Comparison of ENCODE assay signal across 1 cellular context in the genomic region with DNA sequence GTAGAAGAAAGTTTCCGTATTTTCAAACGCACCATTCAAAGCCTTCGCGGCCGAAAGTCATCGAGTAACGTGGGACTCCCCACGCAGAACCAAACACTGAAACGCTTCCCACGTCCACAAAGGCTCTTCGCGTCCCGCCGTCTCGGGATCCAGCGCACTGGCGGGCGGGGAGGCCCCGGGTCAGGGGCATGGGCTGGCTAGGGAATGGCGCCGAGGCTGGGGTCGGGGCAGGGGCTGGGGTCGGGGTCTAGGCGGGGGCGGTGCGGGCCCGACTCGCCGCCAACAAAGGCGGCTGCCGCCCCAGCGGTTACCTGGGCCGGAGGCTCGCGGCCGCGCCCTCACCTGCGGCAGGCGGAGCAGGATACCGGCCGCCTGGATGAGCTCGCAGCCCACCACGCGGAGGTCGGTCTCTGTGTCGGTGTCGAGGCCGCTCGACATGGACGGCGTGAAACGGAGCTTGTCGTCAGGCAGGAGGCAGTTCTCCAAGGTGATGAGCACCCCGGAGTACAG.
TF ChIP-seq lines count a peak whose summit lies in the region.

No MANE protein-coding gene starts in this region.

TF ChIP-seq in K562, 482 proteins besides CTCF, POLR2A, EP300 and RAD21:
- TF ChIP-seq, protein P1, sequence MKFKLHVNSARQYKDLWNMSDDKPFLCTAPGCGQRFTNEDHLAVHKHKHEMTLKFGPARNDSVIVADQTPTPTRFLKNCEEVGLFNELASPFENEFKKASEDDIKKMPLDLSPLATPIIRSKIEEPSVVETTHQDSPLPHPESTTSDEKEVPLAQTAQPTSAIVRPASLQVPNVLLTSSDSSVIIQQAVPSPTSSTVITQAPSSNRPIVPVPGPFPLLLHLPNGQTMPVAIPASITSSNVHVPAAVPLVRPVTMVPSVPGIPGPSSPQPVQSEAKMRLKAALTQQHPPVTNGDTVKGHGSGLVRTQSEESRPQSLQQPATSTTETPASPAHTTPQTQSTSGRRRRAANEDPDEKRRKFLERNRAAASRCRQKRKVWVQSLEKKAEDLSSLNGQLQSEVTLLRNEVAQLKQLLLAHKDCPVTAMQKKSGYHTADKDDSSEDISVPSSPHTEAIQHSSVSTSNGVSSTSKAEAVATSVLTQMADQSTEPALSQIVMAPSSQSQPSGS (CRISPR knock-in tag; IDR thresholded peaks at IDR 0.05) = peak; percentile 46; the same call in 1 of the 2 replicates
- TF ChIP-seq HOMEZ (CRISPR knock-in tag; IDR thresholded peaks at IDR 0.05) (0 out of 2 replicates have a peak, but pooled peaks have one; percentile 37), ZNF133 (CRISPR knock-in tag; IDR thresholded peaks at IDR 0.05) (peak; percentile 81; the same call in 1 of the 2 replicates), POLR2AphosphoS2 (IDR thresholded peaks at IDR 0.05; ENCODE audit: low read length) (no peak), NR4A1 (CRISPR knock-in tag; IDR thresholded peaks at IDR 0.05) (peak; percentile 71; the same call in 1 of the 2 replicates), NR4A1 (tag; IDR thresholded peaks at IDR 0.05) (no peak), ZNF561 (CRISPR knock-in tag; conservative IDR thresholded peaks at IDR 0.05) (0 out of 2 replicates have a peak, but pooled peaks have one; percentile 21), SIN3A (IDR thresholded peaks at IDR 0.05; ENCODE audit: borderline replicate concordance in 2 of 2, control insufficient read depth in 1 of 2, low read depth in 2 of 2, low read length in 2 of 2) (0 out of 4 replicates have a peak, but pooled peaks of 1 of the 2 experiments have one; percentile 64), GABPB1 (CRISPR knock-in tag; IDR thresholded peaks at IDR 0.05) (no peak), E2F4 (CRISPR knock-in tag; IDR thresholded peaks at IDR 0.05; ENCODE audit: low read depth) (0 out of 2 replicates have a peak, but pooled peaks have one; percentile 27), SRF (CRISPR knock-in tag; IDR thresholded peaks at IDR 0.05) (0 out of 4 replicates have a peak, but pooled peaks of 1 of the 2 experiments have one; percentile 51), L3MBTL2 (IDR thresholded peaks at IDR 0.05) (no peak), HMGXB4 (CRISPR knock-in tag; IDR thresholded peaks at IDR 0.05) (no peak), FOXA3 (CRISPR knock-in tag; conservative IDR thresholded peaks at IDR 0.05 in 1 of 2, IDR thresholded peaks at IDR 0.05 in 1 of 2) (peak in 1 of 2 experiments; percentile 45; a peak in 1 of 4 replicates), CHAMP1 (IDR thresholded peaks at IDR 0.05) (no peak), KAT7 (CRISPR knock-in tag; IDR thresholded peaks at IDR 0.05; ENCODE audit: borderline replicate concordance) (peak; percentile 68; the same call in 1 of the 2 replicates), ZBTB17 (CRISPR knock-in tag; IDR thresholded peaks at IDR 0.05) (peak; percentile 50; the same call in 1 of the 2 replicates), ELK1 (CRISPR knock-in tag; IDR thresholded peaks at IDR 0.05) (peak; percentile 82; the same call in 1 of the 2 replicates), SMAD3 (CRISPR knock-in tag; conservative IDR thresholded peaks at IDR 0.05) (no peak), TGIF2 (CRISPR knock-in tag; IDR thresholded peaks at IDR 0.05) (0 out of 2 replicates have a peak, but pooled peaks have one; percentile 38), NCOR1 (IDR thresholded peaks at IDR 0.05) (no peak), ZNF583 (CRISPR knock-in tag; IDR thresholded peaks at IDR 0.05) (no peak), ZNF282 (CRISPR knock-in tag; IDR thresholded peaks at IDR 0.05) (0 out of 2 replicates have a peak, but pooled peaks have one; percentile 84), CHD1 (IDR thresholded peaks at IDR 0.05; ENCODE audit: low read length) (peak; percentile 93), SMC3 (conservative IDR thresholded peaks at IDR 0.05; ENCODE audit: insufficient read depth, low read depth, low read length) (no peak), JUN (IDR thresholded peaks at IDR 0.05; ENCODE audit: borderline replicate concordance, low read depth, low read length) (no peak), JUN (CRISPR knock-in tag; IDR thresholded peaks at IDR 0.05; ENCODE audit: borderline replicate concordance) (0 out of 2 replicates have a peak, but pooled peaks have one; percentile 64)
- TF ChIP-seq, protein P2, sequence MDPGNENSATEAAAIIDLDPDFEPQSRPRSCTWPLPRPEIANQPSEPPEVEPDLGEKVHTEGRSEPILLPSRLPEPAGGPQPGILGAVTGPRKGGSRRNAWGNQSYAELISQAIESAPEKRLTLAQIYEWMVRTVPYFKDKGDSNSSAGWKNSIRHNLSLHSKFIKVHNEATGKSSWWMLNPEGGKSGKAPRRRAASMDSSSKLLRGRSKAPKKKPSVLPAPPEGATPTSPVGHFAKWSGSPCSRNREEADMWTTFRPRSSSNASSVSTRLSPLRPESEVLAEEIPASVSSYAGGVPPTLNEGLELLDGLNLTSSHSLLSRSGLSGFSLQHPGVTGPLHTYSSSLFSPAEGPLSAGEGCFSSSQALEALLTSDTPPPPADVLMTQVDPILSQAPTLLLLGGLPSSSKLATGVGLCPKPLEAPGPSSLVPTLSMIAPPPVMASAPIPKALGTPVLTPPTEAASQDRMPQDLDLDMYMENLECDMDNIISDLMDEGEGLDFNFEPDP (CRISPR knock-in tag; IDR thresholded peaks at IDR 0.05) = peak; percentile 83; the same call in 1 of the 2 replicates
- TF ChIP-seq, protein P3, sequence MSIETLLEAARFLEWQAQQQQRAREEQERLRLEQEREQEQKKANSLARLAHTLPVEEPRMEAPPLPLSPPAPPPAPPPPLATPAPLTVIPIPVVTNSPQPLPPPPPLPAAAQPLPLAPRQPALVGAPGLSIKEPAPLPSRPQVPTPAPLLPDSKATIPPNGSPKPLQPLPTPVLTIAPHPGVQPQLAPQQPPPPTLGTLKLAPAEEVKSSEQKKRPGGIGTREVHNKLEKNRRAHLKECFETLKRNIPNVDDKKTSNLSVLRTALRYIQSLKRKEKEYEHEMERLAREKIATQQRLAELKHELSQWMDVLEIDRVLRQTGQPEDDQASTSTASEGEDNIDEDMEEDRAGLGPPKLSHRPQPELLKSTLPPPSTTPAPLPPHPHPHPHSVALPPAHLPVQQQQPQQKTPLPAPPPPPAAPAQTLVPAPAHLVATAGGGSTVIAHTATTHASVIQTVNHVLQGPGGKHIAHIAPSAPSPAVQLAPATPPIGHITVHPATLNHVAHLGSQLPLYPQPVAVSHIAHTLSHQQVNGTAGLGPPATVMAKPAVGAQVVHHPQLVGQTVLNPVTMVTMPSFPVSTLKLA (conservative IDR thresholded peaks at IDR 0.05) = no peak
- TF ChIP-seq, protein P4, sequence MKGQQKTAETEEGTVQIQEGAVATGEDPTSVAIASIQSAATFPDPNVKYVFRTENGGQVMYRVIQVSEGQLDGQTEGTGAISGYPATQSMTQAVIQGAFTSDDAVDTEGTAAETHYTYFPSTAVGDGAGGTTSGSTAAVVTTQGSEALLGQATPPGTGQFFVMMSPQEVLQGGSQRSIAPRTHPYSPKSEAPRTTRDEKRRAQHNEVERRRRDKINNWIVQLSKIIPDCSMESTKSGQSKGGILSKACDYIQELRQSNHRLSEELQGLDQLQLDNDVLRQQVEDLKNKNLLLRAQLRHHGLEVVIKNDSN (CRISPR knock-in tag; IDR thresholded peaks at IDR 0.05) = peak; percentile 28; the same call in 1 of the 2 replicates
